ENCODE assay signal across 43 cellular contexts in the genomic region with DNA sequence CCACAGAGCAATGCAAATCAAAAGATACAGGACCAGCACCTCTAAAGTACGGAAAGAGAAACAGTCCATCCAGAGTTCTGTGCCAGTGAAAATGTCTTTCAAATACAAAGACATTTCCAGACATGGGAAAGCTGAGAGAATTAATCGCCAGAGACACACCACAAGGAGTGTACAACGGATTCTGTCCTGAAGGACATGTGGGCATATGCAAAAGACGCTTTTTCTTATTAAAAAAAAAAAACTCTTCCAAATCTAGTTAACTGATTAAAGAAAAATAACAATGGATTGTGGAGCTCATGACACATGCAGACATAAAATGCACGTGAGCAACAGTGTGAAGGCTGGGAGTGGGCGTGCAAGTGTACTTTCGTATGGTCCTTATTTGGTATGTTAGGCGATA. TPM values are rescaled to one million over a fixed set of nuclear protein-coding genes. Genes with fewer than 3 reads are reported as not detected.
"Had no signal": no experiment of that assay in that cellular context is flagged by ENCODE, and none has a peak within 500 bp of the region (broad histone marks: within the 10 kb centered on the region; RNA-seq: fewer than 3 reads in every experiment).

No MANE protein-coding gene starts in this region.

- H3K4me3 Mint-ChIP-seq: activated naive CD4-positive, alpha-beta T cell treated with anti-CD3 and anti-CD28 coated beads for 36 hours; activated naive CD4-positive, alpha-beta T cell treated with anti-CD3 and anti-CD28 coated beads, Interleukin-2, amount 10 ng/mL, durations not matched to agents 7 days and 5 days; activated naive CD4-positive, alpha-beta T cell treated with anti-CD3 and anti-CD28 coated beads, Interleukin-2, amount 50 U/mL, for 24 hours; activated naive CD8-positive, alpha-beta T cell; activated naive CD8-positive, alpha-beta T cell treated with anti-CD3 and anti-CD28 coated beads for 36 hours; activated naive CD8-positive, alpha-beta T cell treated with anti-CD3 and anti-CD28 coated beads, Interleukin-2, amount 10 ng/mL, durations not matched to agents 7 days and 5 days; activated naive CD8-positive, alpha-beta T cell treated with anti-CD3 and anti-CD28 coated beads, Interleukin-2, amount 50 U/mL, for 24 hours; activated T-cell treated with anti-CD3 and anti-CD28 coated beads, Interleukin-2, amount 50 U/mL, for 24 hours; activated T-cell treated with anti-CD3 and anti-CD28 coated beads, Interleukin-2, amount 50 U/mL, for 4 hours; activated T-helper 1 cell treated with anti-CD3 and anti-CD28 coated beads, Interleukin-12 subunit alpha, Interleukin-12 subunit beta, Interleukin-2, Interleukin-4 antibody, amounts not matched to agents 30 ng/mL and 10 ng/mL and 1 ng/mL, durations not matched to agents 14 hours and 24 hours and 36 hours; activated T-helper 17 cell treated with anti-CD3 and anti-CD28 coated beads, Interleukin-2, amount 50 U/mL, for 72 hours; brain; central memory CD8-positive, alpha-beta T cell had no signal

- H3K4me1 ChIP-seq: adrenal gland, ascending aorta, body of pancreas had no signal

- DNase-seq: activated effector memory CD4-positive, alpha-beta T cell treated with anti-CD3 and anti-CD28 coated beads, Interleukin-2, amount 50 U/mL, for 16 hours; activated effector memory CD4-positive, alpha-beta T cell treated with Interleukin-2 at 50 U/mL for 16 hours; activated gamma-delta T cell; activated gamma-delta T cell treated with Interleukin-2 at 50 U/mL for 16 hours; activated naive CD4-positive, alpha-beta T cell; activated naive CD4-positive, alpha-beta T cell treated with anti-CD3 and anti-CD28 coated beads for 36 hours; activated naive CD4-positive, alpha-beta T cell treated with anti-CD3 and anti-CD28 coated beads, Interleukin-2, amount 10 ng/mL, durations not matched to agents 7 days and 5 days; activated naive CD4-positive, alpha-beta T cell treated with anti-CD3 and anti-CD28 coated beads, Interleukin-2, amount 50 U/mL, for 16 hours; activated naive CD4-positive, alpha-beta T cell treated with Interleukin-2 at 50 U/mL for 16 hours; activated naive CD8-positive, alpha-beta T cell treated with anti-CD3 and anti-CD28 coated beads for 36 hours; activated naive CD8-positive, alpha-beta T cell treated with anti-CD3 and anti-CD28 coated beads, Interleukin-2, amount 10 ng/mL, durations not matched to agents 7 days and 5 days; activated naive CD8-positive, alpha-beta T cell treated with anti-CD3 and anti-CD28 coated beads, Interleukin-2, amount 50 U/mL, for 24 hours; activated T-cell treated with anti-CD3 and anti-CD28 coated beads for 4 hours; activated T-cell treated with anti-CD3 and anti-CD28 coated beads, Interleukin-2, amount 50 U/mL, for 1 hour; activated T-cell treated with anti-CD3 and anti-CD28 coated beads, Interleukin-2, amount 50 U/mL, for 24 hours; activated T-cell treated with anti-CD3 and anti-CD28 coated beads, Interleukin-2, amount 50 U/mL, for 4 hours; activated T-cell treated with anti-CD3 and anti-CD28 coated beads, Interleukin-2, amount 50 U/mL, for 48 hours; amniotic stem cell; amygdala; anterior cingulate cortex; aorta; body of pancreas; brain microvascular endothelial cell; caudate nucleus; central memory CD4-positive, alpha-beta T cell; cerebellar nuclear complex had no signal

- FAIRE-seq: astrocyte, bronchial epithelial cell had no signal

- H3K9me3 Mint-ChIP-seq: activated naive CD4-positive, alpha-beta T cell treated with anti-CD3 and anti-CD28 coated beads for 36 hours; activated naive CD8-positive, alpha-beta T cell treated with anti-CD3 and anti-CD28 coated beads for 36 hours; activated naive CD8-positive, alpha-beta T cell treated with anti-CD3 and anti-CD28 coated beads, Interleukin-2, amount 50 U/mL, for 24 hours; activated T-cell treated with anti-CD3 and anti-CD28 coated beads, Interleukin-2, amount 50 U/mL, for 24 hours; activated T-helper 17 cell treated with anti-CD3 and anti-CD28 coated beads, Interleukin-2, amount 50 U/mL, for 72 hours had no signal

- H3K4me1 Mint-ChIP-seq: activated naive CD4-positive, alpha-beta T cell treated with anti-CD3 and anti-CD28 coated beads, Interleukin-2, amount 10 ng/mL, durations not matched to agents 7 days and 5 days; activated naive CD4-positive, alpha-beta T cell treated with anti-CD3 and anti-CD28 coated beads, Interleukin-2, amount 50 U/mL, for 24 hours; activated naive CD8-positive, alpha-beta T cell treated with anti-CD3 and anti-CD28 coated beads for 36 hours; activated naive CD8-positive, alpha-beta T cell treated with anti-CD3 and anti-CD28 coated beads, Interleukin-2, amount 10 ng/mL, durations not matched to agents 7 days and 5 days; activated naive CD8-positive, alpha-beta T cell treated with anti-CD3 and anti-CD28 coated beads, Interleukin-2, amount 50 U/mL, for 24 hours; activated T-helper 17 cell treated with anti-CD3 and anti-CD28 coated beads, Interleukin-2, amount 50 U/mL, for 72 hours; central memory CD8-positive, alpha-beta T cell had no signal

- H3K36me3 ChIP-seq: adrenal gland, ascending aorta, brain microvascular endothelial cell, breast epithelium, cardiac muscle cell had no signal

- H3K27ac ChIP-seq: adrenal gland, ascending aorta, body of pancreas, brain microvascular endothelial cell, breast epithelium, cardiac muscle cell had no signal

- ATAC-seq: activated naive CD4-positive, alpha-beta T cell treated with anti-CD3 and anti-CD28 coated beads, Interleukin-2, amount 50 U/mL, for 72 hours; activated naive CD8-positive, alpha-beta T cell treated with anti-CD3 and anti-CD28 coated beads, Interleukin-2, amount 50 U/mL, for 24 hours; activated T-cell treated with anti-CD3 and anti-CD28 coated beads, Interleukin-2, amount 50 U/mL, for 4 hours; activated T-helper 17 cell treated with anti-CD3 and anti-CD28 coated beads, Interleukin-2, amount 50 U/mL, for 72 hours; body of pancreas had no signal

- H3K9me3 ChIP-seq: adrenal gland, ascending aorta, body of pancreas, breast epithelium had no signal

- H3K36me3 Mint-ChIP-seq: activated naive CD4-positive, alpha-beta T cell treated with anti-CD3 and anti-CD28 coated beads, Interleukin-2, amount 10 ng/mL, durations not matched to agents 7 days and 5 days; activated naive CD4-positive, alpha-beta T cell treated with anti-CD3 and anti-CD28 coated beads, Interleukin-2, amount 50 U/mL, for 24 hours; activated naive CD8-positive, alpha-beta T cell; activated naive CD8-positive, alpha-beta T cell treated with anti-CD3 and anti-CD28 coated beads for 36 hours; activated naive CD8-positive, alpha-beta T cell treated with anti-CD3 and anti-CD28 coated beads, Interleukin-2, amount 10 ng/mL, durations not matched to agents 7 days and 5 days had no signal

- H3K27me3 Mint-ChIP-seq: activated naive CD4-positive, alpha-beta T cell treated with anti-CD3 and anti-CD28 coated beads, Interleukin-2, amount 10 ng/mL, durations not matched to agents 7 days and 5 days had no signal

- H3K27me3 ChIP-seq: adrenal gland, ascending aorta, body of pancreas, brain microvascular endothelial cell, breast epithelium, cardiac muscle cell had no signal

- H3K27ac Mint-ChIP-seq: activated naive CD4-positive, alpha-beta T cell treated with anti-CD3 and anti-CD28 coated beads for 36 hours; activated naive CD4-positive, alpha-beta T cell treated with anti-CD3 and anti-CD28 coated beads, Interleukin-2, amount 10 ng/mL, durations not matched to agents 7 days and 5 days; activated naive CD4-positive, alpha-beta T cell treated with anti-CD3 and anti-CD28 coated beads, Interleukin-2, amount 50 U/mL, for 24 hours; activated naive CD4-positive, alpha-beta T cell treated with anti-CD3 and anti-CD28 coated beads, Interleukin-2, amount 50 U/mL, for 72 hours; activated naive CD8-positive, alpha-beta T cell; activated naive CD8-positive, alpha-beta T cell treated with anti-CD3 and anti-CD28 coated beads for 36 hours; activated naive CD8-positive, alpha-beta T cell treated with anti-CD3 and anti-CD28 coated beads, Interleukin-2, amount 10 ng/mL, durations not matched to agents 7 days and 5 days; activated naive CD8-positive, alpha-beta T cell treated with anti-CD3 and anti-CD28 coated beads, Interleukin-2, amount 50 U/mL, for 24 hours; activated T-cell treated with anti-CD3 and anti-CD28 coated beads, Interleukin-2, amount 50 U/mL, for 24 hours; activated T-helper 1 cell treated with anti-CD3 and anti-CD28 coated beads, Interleukin-12 subunit alpha, Interleukin-12 subunit beta, Interleukin-2, Interleukin-4 antibody, amounts not matched to agents 30 ng/mL and 10 ng/mL and 1 ng/mL, durations not matched to agents 14 hours and 24 hours and 36 hours; activated T-helper 17 cell treated with anti-CD3 and anti-CD28 coated beads, Interleukin-2, amount 50 U/mL, for 72 hours; activated T-helper 2 cell treated with anti-CD3 and anti-CD28 coated beads, Interferon-gamma antibody, Interleukin-2, Interleukin-4, amounts not matched to agents 10 μg/mL and 5 μg/mL and 100 μg/mL, durations not matched to agents 14 hours and 24 hours and 36 hours had no signal

- H3K4me3 ChIP-seq: adrenal gland, ascending aorta, body of pancreas, breast epithelium, cardiac muscle cell had no signal

RNA-seq across cellular contexts. Expression of a gene that starts 22.8 kb away (rescaled TPM):
- total RNA-seq: activated naive CD4-positive, alpha-beta T cell treated with anti-CD3 and anti-CD28 coated beads for 36 hours; activated naive CD4-positive, alpha-beta T cell treated with anti-CD3 and anti-CD28 coated beads, Interleukin-2, amount 50 U/mL, for 72 hours; activated naive CD8-positive, alpha-beta T cell treated with anti-CD3 and anti-CD28 coated beads for 36 hours; activated naive CD8-positive, alpha-beta T cell treated with anti-CD3 and anti-CD28 coated beads, Interleukin-2, amount 10 ng/mL, durations not matched to agents 7 days and 5 days; activated T-cell treated with anti-CD3 and anti-CD28 coated beads, Interleukin-2, amount 50 U/mL, for 4 hours; activated T-helper 1 cell treated with anti-CD3 and anti-CD28 coated beads, Interleukin-12 subunit alpha, Interleukin-12 subunit beta, Interleukin-2, Interleukin-4 antibody, amounts not matched to agents 30 ng/mL and 10 ng/mL and 1 ng/mL, durations not matched to agents 14 hours and 24 hours and 36 hours; activated T-helper 2 cell treated with anti-CD3 and anti-CD28 coated beads, Interferon-gamma antibody, Interleukin-2, Interleukin-4, amounts not matched to agents 10 μg/mL and 5 μg/mL and 100 μg/mL, durations not matched to agents 14 hours and 24 hours and 36 hours; adrenal gland; ascending aorta; astrocyte; bronchial epithelial cell; chondrocyte had no signal

RNA-seq across cellular contexts. Expression of a gene that starts 58.8 kb away (rescaled TPM):
- total RNA-seq: activated naive CD4-positive, alpha-beta T cell treated with anti-CD3 and anti-CD28 coated beads for 36 hours; activated naive CD4-positive, alpha-beta T cell treated with anti-CD3 and anti-CD28 coated beads, Interleukin-2, amount 50 U/mL, for 72 hours; activated naive CD8-positive, alpha-beta T cell treated with anti-CD3 and anti-CD28 coated beads for 36 hours; activated naive CD8-positive, alpha-beta T cell treated with anti-CD3 and anti-CD28 coated beads, Interleukin-2, amount 10 ng/mL, durations not matched to agents 7 days and 5 days; activated T-cell treated with anti-CD3 and anti-CD28 coated beads, Interleukin-2, amount 50 U/mL, for 4 hours; activated T-helper 1 cell treated with anti-CD3 and anti-CD28 coated beads, Interleukin-12 subunit alpha, Interleukin-12 subunit beta, Interleukin-2, Interleukin-4 antibody, amounts not matched to agents 30 ng/mL and 10 ng/mL and 1 ng/mL, durations not matched to agents 14 hours and 24 hours and 36 hours; activated T-helper 17 cell treated with anti-CD3 and anti-CD28 coated beads, Interleukin-2, amount 50 U/mL, for 72 hours; activated T-helper 2 cell treated with anti-CD3 and anti-CD28 coated beads, Interferon-gamma antibody, Interleukin-2, Interleukin-4, amounts not matched to agents 10 μg/mL and 5 μg/mL and 100 μg/mL, durations not matched to agents 14 hours and 24 hours and 36 hours; ascending aorta; astrocyte; body of pancreas; bronchial epithelial cell; cardiac septum; cerebellum had no signal
- polyA plus RNA-seq: cardiac muscle cell had no signal
